9 cellular contexts compared by ENCODE assay signal in the genomic region with DNA sequence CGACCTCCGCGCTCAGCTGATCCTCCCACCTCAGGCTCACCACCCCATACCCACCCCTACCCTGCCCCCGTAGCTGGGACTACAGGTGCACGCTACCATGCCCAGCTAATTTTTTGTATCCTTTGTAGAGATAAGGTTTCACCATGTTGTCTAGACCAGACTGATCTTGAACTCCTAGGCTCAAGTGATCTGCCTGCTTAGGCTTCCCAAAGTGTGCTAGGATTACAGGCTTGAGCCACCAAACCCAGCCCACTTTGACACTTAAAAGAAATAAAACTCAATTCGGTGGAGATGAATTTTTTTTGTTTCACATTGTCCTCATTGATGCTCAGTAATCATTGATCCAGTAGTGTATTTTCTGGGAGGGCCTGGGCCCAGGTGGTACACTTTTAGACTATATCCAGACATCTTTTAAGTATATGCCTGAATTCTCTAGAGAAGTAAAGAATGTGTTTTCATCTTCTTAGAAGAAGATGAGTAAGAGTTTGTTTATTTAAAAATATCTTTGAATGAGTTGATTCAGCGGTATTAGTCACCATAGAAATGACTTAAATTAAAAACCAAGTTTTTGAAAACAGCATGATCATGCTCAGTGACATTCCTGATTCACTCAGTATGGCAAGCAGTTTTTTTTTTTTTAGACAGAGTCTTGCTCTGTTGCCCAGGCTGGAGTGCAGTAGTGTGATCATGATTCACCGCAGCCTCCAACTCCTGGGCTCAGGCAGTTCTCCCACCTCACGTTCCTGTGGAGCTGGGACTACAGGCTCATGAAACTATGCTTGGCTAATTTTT. TPM values are rescaled to one million over a fixed set of nuclear protein-coding genes. Genes with fewer than 3 reads are reported as not detected.
DNase-seq lines count a peak whose midpoint lies in the region; ATAC-seq and TF ChIP-seq lines count a peak whose summit lies in the region.
"Had no signal": no experiment of that assay in that cellular context is flagged by ENCODE, and none has a peak within 500 bp of the region (broad histone marks: within the 10 kb centered on the region; RNA-seq: fewer than 3 reads in every experiment).

No MANE protein-coding gene starts in this region.

- no peaks in the 10 kb centered on the region for H3K27me3 ChIP-seq in esophagus muscularis mucosa
- H3K27me3 ChIP-seq: ovary had no signal

- H3K4me3 ChIP-seq in AG04449 (ENCODE audit: low read depth, low read length) (no peak overlapping the region), esophagus muscularis mucosa (no peak overlapping the region)
- H3K4me3 ChIP-seq: ovary had no signal

- ATAC-seq in HG02763 (IDR thresholded peaks at IDR 0.05; ENCODE audit: unreplicated experiment): no peak

- H3K4me1 ChIP-seq in esophagus muscularis mucosa: peaks cover 0 to 12% (median 0%) of the 10 kb centered on the region in 4 donors

- H3K27ac Mint-ChIP-seq in activated naive CD8-positive, alpha-beta T cell: peak overlapping the region; percentile 90

- DNase-seq in AG04449 (ENCODE audit: low read depth, low spot score) (peak; percentile 90), HS-27A (ENCODE audit: low read depth) (peak; percentile 79), kidney tubule cell (ENCODE audit: low spot score) (peak; percentile 97), NCI-H187 treated with DMSO at 0.1 percent for 48 hours (lab: John Stamatoyannopoulos, UW) (no peak), esophagus muscularis mucosa (ENCODE audit: extremely low spot score) (no peak), AML-193 (lab: John Stamatoyannopoulos, UW) (no peak)

- no peak for TF ChIP-seq POLR2A in esophagus muscularis mucosa (IDR thresholded peaks at IDR 0.05; ENCODE audit: low read depth)

- no peaks in the 10 kb centered on the region for H3K9me3 ChIP-seq in esophagus muscularis mucosa
- H3K9me3 ChIP-seq: ovary had no signal

- no peaks in the 10 kb centered on the region for H3K36me3 ChIP-seq in esophagus muscularis mucosa
- H3K36me3 ChIP-seq: ovary had no signal

- no peaks in the 10 kb centered on the region for H3K9me3 Mint-ChIP-seq in activated naive CD8-positive, alpha-beta T cell (ENCODE audit: low read depth)

- TF ChIP-seq CTCF in AG04449 (IDR thresholded peaks at IDR 0.05; ENCODE audit: insufficient read depth, low read length, missing control alignments): no peak
- no peak for TF ChIP-seq CTCF in esophagus muscularis mucosa (IDR thresholded peaks at IDR 0.05)

- peaks cover 60% of the 10 kb centered on the region for H3K4me1 Mint-ChIP-seq in activated naive CD8-positive, alpha-beta T cell (ENCODE audit: low read depth)

- peaks cover 9% of the 10 kb centered on the region for H3K36me3 Mint-ChIP-seq in activated naive CD8-positive, alpha-beta T cell

- intact Hi-C loops in esophagus muscularis mucosa (cut with DNase I): no loop called here

- WGBS in esophagus muscularis mucosa: 75% methylated on average over 9 of the region's 9 CpGs

- peak overlapping the region in 2 of 4 donors; percentile 21 to 44 for H3K27ac ChIP-seq in esophagus muscularis mucosa (replicated peaks in 1 of 4)
- H3K27ac ChIP-seq: ovary had no signal

- POLR2A ChIA-PET in AG04449 (lab: Yijun Ruan, JAX): interaction anchor here (1.0 to 1.2 kb wide), 2 partner anchors 70 to 84 kb away, joined by 3 to 4 read pairs; no protein-coding TSS in a partner anchor

- no peaks in the 10 kb centered on the region for H3K27me3 Mint-ChIP-seq in activated naive CD8-positive, alpha-beta T cell

- H3K4me3 Mint-ChIP-seq in activated naive CD8-positive, alpha-beta T cell: peak overlapping the region; percentile 58

- no peak for TF ChIP-seq EP300 in esophagus muscularis mucosa (IDR thresholded peaks at IDR 0.05)

- CTCF ChIA-PET in AG04449 (lab: Yijun Ruan, JAX): interaction anchor here (1.2 to 2.4 kb wide), 4 partner anchors 10 to 230 kb away, joined by 4 to 15 read pairs (median 6); no protein-coding TSS in a partner anchor

RNA-seq across cellular contexts. Expression of gene EPB41, which starts 57.8 kb away (rescaled TPM):
- 10 to 100 TPM; 18.2 to 24.6 (median 18.5) TPM for total RNA-seq in esophagus muscularis mucosa

Comparison
In these comparisons a context has a peak if more than half of its experiments do, and no peak if none do; other contexts are left out.
1. DNase-seq: peak in AG04449 (single experiment), HS-27A (single experiment) and kidney tubule cell (single experiment); none in NCI-H187 treated with DMSO at 0.1 percent for 48 hours (single experiment), esophagus muscularis mucosa (single experiment) and AML-193 (0 of 2).